ENCODE assay signal across 18 cellular contexts in genomic region chr3:77125934-77126333, GRCh38.
"Had no signal": no experiment of that assay in that cellular context is flagged by ENCODE, and none has a peak within 500 bp of the region (broad histone marks: within the 10 kb centered on the region; RNA-seq: fewer than 3 reads in every experiment).

No MANE protein-coding gene starts in this region.

- ATAC-seq: HepG2 had no signal

- H3K27me3 ChIP-seq: MG63, SJSA1 had no signal

- H3K9me3 ChIP-seq: MG63, SJSA1 had no signal

- H3K36me3 ChIP-seq: MG63, SJSA1 had no signal

- H3K27ac ChIP-seq: KMS-11, SJSA1 had no signal

- H3K9ac ChIP-seq: KMS-11 had no signal

- H3K4me3 ChIP-seq: MG63, SJSA1 had no signal

- H3K4me1 ChIP-seq: SJSA1 had no signal

- H3K4me2 ChIP-seq: KMS-11 had no signal

- DNase-seq: IMR-90, MG63, NCI-H1092 treated with DMSO at 0.1 percent for 48 hours, NCI-H1436, NCI-H187, NCI-H2029, NCI-H2081 treated with DMSO at 0.1 percent for 48 hours, NCI-H2171, NCI-H226, NCI-H446, NCI-H510A, NCI-H524 treated with DMSO at 0.1 percent for 48 hours, Right ventricle myocardium superior, RPMI8226, SIG-M5 had no signal
